Comparison of ENCODE assay signal across 15 cellular contexts in genomic region chr10:26628395-26628794, GRCh38.
A peak's percentile ranks its signal among the peaks of the same experiment; 100 is the strongest.
DNase-seq lines count a peak whose midpoint lies in the region; ATAC-seq and TF ChIP-seq lines count a peak whose summit lies in the region.
"Had no signal": no experiment of that assay in that cellular context is flagged by ENCODE, and none has a peak within 500 bp of the region (broad histone marks: within the 10 kb centered on the region; RNA-seq: fewer than 3 reads in every experiment).

No MANE protein-coding gene starts in this region.

- ATAC-seq in GM18517 (IDR thresholded peaks at IDR 0.05; ENCODE audit: unreplicated experiment): peak; percentile 77
- peak; percentile 77 for ATAC-seq in GM21529 (IDR thresholded peaks at IDR 0.05; ENCODE audit: unreplicated experiment)
- peak; percentile 87 for ATAC-seq in HG03432 (IDR thresholded peaks at IDR 0.05; ENCODE audit: unreplicated experiment)
- peak; percentile 46 for ATAC-seq in activated T-helper 17 cell treated with anti-CD3 and anti-CD28 coated beads, Interleukin-2, amount 50 U/mL, for 72 hours (replicated peaks)
- ATAC-seq: CD8-positive, alpha-beta T cell; GM23338; T-cell had no signal

- H3K9me3 Mint-ChIP-seq in activated T-helper 17 cell treated with anti-CD3 and anti-CD28 coated beads, Interleukin-2, amount 50 U/mL, for 72 hours: no peaks in the 10 kb centered on the region
- H3K9me3 Mint-ChIP-seq in mesothelial cell of epicardium: peaks cover 6% of the 10 kb centered on the region
- H3K9me3 Mint-ChIP-seq: T-cell had no signal

- H3K36me3 Mint-ChIP-seq in activated T-helper 17 cell treated with anti-CD3 and anti-CD28 coated beads, Interleukin-2, amount 50 U/mL, for 72 hours (ENCODE audit: low read depth): no peaks in the 10 kb centered on the region
- no peaks in the 10 kb centered on the region for H3K36me3 Mint-ChIP-seq in mesothelial cell of epicardium
- H3K36me3 Mint-ChIP-seq: CD8-positive, alpha-beta T cell; T-cell had no signal

- H3K4me3 Mint-ChIP-seq in activated T-helper 17 cell treated with anti-CD3 and anti-CD28 coated beads, Interleukin-2, amount 50 U/mL, for 72 hours: no peak overlapping the region
- no peak overlapping the region for H3K4me3 Mint-ChIP-seq in mesothelial cell of epicardium
- H3K4me3 Mint-ChIP-seq: activated naive CD8-positive, alpha-beta T cell; CD8-positive, alpha-beta T cell; GM23338; T-cell had no signal

- peaks cover 35% of the 10 kb centered on the region for H3K27me3 Mint-ChIP-seq in activated T-helper 17 cell treated with anti-CD3 and anti-CD28 coated beads, Interleukin-2, amount 50 U/mL, for 72 hours
- peaks cover 38% of the 10 kb centered on the region for H3K27me3 Mint-ChIP-seq in mesothelial cell of epicardium (ENCODE audit: low read depth)

- DNase-seq in cortex of kidney (lab: John Stamatoyannopoulos, UW): no peak
- no peak for DNase-seq in mesothelial cell of epicardium (ENCODE audit: low spot score in 2 of 2, unreplicated experiment in 2 of 2)
- DNase-seq in NCI-H1436 treated with DMSO at 0.1 percent for 48 hours (lab: John Stamatoyannopoulos, UW): no peak
- no peak for DNase-seq in central memory CD4-positive, alpha-beta T cell
- DNase-seq: activated CD4-positive, alpha-beta T cell treated with anti-CD3 and anti-CD28 coated beads, Interleukin-2, amount 50 U/mL, for 48 hours; CD8-positive, alpha-beta T cell; NCI-H187; T-cell; uterus had no signal

- no peak for TF ChIP-seq CTCF in mesothelial cell of epicardium (IDR thresholded peaks at IDR 0.05; ENCODE audit: unreplicated experiment)

- no peak overlapping the region for H3K27ac Mint-ChIP-seq in activated T-helper 17 cell treated with anti-CD3 and anti-CD28 coated beads, Interleukin-2, amount 50 U/mL, for 72 hours
- H3K27ac Mint-ChIP-seq in mesothelial cell of epicardium: no peak overlapping the region
- H3K27ac Mint-ChIP-seq: activated naive CD8-positive, alpha-beta T cell; CD8-positive, alpha-beta T cell; GM23338 had no signal

- no peaks in the 10 kb centered on the region for H3K4me1 Mint-ChIP-seq in activated T-helper 17 cell treated with anti-CD3 and anti-CD28 coated beads, Interleukin-2, amount 50 U/mL, for 72 hours
- no peaks in the 10 kb centered on the region for H3K4me1 Mint-ChIP-seq in mesothelial cell of epicardium
- H3K4me1 Mint-ChIP-seq: T-cell had no signal
